9 cellular contexts compared by ENCODE assay signal in the genomic region with DNA sequence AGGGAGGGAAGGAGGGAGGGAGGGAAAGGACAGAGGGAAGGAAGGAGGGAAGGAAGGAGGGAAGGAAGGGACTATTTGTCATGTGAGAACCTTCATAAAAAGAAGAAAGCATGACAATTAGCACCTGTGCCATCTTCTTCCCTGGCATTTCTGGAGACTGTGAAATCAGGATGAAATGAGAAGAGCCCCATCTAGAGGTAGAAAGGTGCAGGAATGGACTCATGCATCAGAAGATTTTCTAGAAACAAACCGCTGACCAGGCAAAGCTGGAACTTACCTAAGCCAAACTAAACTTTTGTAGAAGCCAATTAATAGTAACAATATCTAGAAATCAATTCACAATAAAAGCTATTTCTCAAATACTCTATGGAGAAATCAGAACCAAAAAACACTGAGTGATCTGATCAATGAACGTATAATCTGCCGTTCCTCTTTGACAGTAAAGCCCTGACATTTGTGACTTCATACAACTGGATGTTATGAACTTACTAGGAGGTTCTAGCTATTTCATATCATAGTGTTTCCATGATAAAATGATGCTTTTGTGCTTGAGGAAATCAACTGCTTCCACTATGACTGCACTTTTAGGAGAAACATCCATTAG. TPM values are rescaled to one million over a fixed set of nuclear protein-coding genes. Genes with fewer than 3 reads are reported as not detected.
A peak's percentile ranks its signal among the peaks of the same experiment; 100 is the strongest.
DNase-seq lines count a peak whose midpoint lies in the region; ATAC-seq and TF ChIP-seq lines count a peak whose summit lies in the region.
"Had no signal": no experiment of that assay in that cellular context is flagged by ENCODE, and none has a peak within 500 bp of the region (broad histone marks: within the 10 kb centered on the region; RNA-seq: fewer than 3 reads in every experiment).

No MANE protein-coding gene starts in this region.

- no peaks in the 10 kb centered on the region for H3K27me3 Mint-ChIP-seq in activated naive CD4-positive, alpha-beta T cell treated with anti-CD3 and anti-CD28 coated beads for 36 hours (ENCODE audit: low read depth)
- H3K27me3 Mint-ChIP-seq: activated naive CD8-positive, alpha-beta T cell treated with anti-CD3 and anti-CD28 coated beads, Interleukin-2, amount 10 ng/mL, durations not matched to agents 7 days and 5 days had no signal

- H3K27ac Mint-ChIP-seq in activated naive CD4-positive, alpha-beta T cell treated with anti-CD3 and anti-CD28 coated beads for 36 hours, result no peak overlapping the region
- H3K27ac Mint-ChIP-seq: activated naive CD8-positive, alpha-beta T cell treated with anti-CD3 and anti-CD28 coated beads, Interleukin-2, amount 10 ng/mL, durations not matched to agents 7 days and 5 days had no signal

- TF ChIP-seq CTCF in VCaP (conservative IDR thresholded peaks at IDR 0.05) (peak; percentile 90), heart left ventricle (IDR thresholded peaks at IDR 0.05) (peak; percentile 48 to 79 (median 70))

- H3K36me3 ChIP-seq in heart left ventricle, result no peaks in the 10 kb centered on the region

- H3K27me3 ChIP-seq in heart left ventricle, result no peaks in the 10 kb centered on the region

- CTCF ChIA-PET in activated naive CD4-positive, alpha-beta T cell treated with anti-CD3 and anti-CD28 coated beads for 36 hours (lab: Charles Lee), result interaction anchor here (0.6 to 1.9 kb wide), 12 partner anchors 13 to 477 kb away, joined by 3 to 14 read pairs (median 3); no protein-coding TSS in a partner anchor

- H3K4me3 Mint-ChIP-seq in activated naive CD4-positive, alpha-beta T cell treated with anti-CD3 and anti-CD28 coated beads for 36 hours, result no peak overlapping the region
- H3K4me3 Mint-ChIP-seq: activated naive CD8-positive, alpha-beta T cell treated with anti-CD3 and anti-CD28 coated beads, Interleukin-2, amount 10 ng/mL, durations not matched to agents 7 days and 5 days had no signal

- no peaks in the 10 kb centered on the region for H3K9me3 ChIP-seq in heart left ventricle

- 54 to 67% (median 65%) methylated on average over 3 of the region's 3 CpGs for WGBS in heart left ventricle, 4 donors

- TF ChIP-seq POLR2A in heart left ventricle (IDR thresholded peaks at IDR 0.05), result no peak

- peak; percentile 23 for DNase-seq in activated naive CD4-positive, alpha-beta T cell treated with anti-CD3 and anti-CD28 coated beads for 36 hours
- no peak for DNase-seq in activated naive CD4-positive, alpha-beta T cell (lab: John Stamatoyannopoulos, UW)
- DNase-seq in NCI-H1417 (lab: John Stamatoyannopoulos, UW) (peak; percentile 58 to 87 (median 59)), heart left ventricle (no peak), sciatic nerve (ENCODE audit: low spot score) (no peak)
- DNase-seq: activated naive CD8-positive, alpha-beta T cell treated with anti-CD3 and anti-CD28 coated beads, Interleukin-2, amount 10 ng/mL, durations not matched to agents 7 days and 5 days had no signal

- H3K4me3 ChIP-seq in heart left ventricle, result no peak overlapping the region

- H3K9me3 Mint-ChIP-seq in activated naive CD4-positive, alpha-beta T cell treated with anti-CD3 and anti-CD28 coated beads for 36 hours, result no peaks in the 10 kb centered on the region
- H3K9me3 Mint-ChIP-seq: activated naive CD8-positive, alpha-beta T cell treated with anti-CD3 and anti-CD28 coated beads, Interleukin-2, amount 10 ng/mL, durations not matched to agents 7 days and 5 days had no signal

- H3K27ac ChIP-seq in VCaP (no peak overlapping the region), heart left ventricle (no peak overlapping the region)

- no peaks in the 10 kb centered on the region for H3K36me3 Mint-ChIP-seq in activated naive CD4-positive, alpha-beta T cell treated with anti-CD3 and anti-CD28 coated beads for 36 hours (ENCODE audit: low read depth)

- peaks cover 3% of the 10 kb centered on the region for H3K4me1 Mint-ChIP-seq in activated naive CD4-positive, alpha-beta T cell treated with anti-CD3 and anti-CD28 coated beads for 36 hours (ENCODE audit: low read depth)

- intact Hi-C loops in activated naive CD4-positive, alpha-beta T cell treated with anti-CD3 and anti-CD28 coated beads for 36 hours (cut with micrococcal nuclease), result loop anchor here (1.0 kb wide), 2 partner anchors 122 to 477 kb away; no protein-coding TSS in a partner anchor
- intact Hi-C loops in heart left ventricle (cut with DNase I), result loop anchor here (1.0 to 10.0 kb wide), 17 partner anchors 93 to 483 kb away; a partner anchor contains a TSS
- intact Hi-C loops in sciatic nerve (cut with DNase I), result no loop called here

- peaks cover 0 to 14% (median 1%) of the 10 kb centered on the region in 12 donors for H3K4me1 ChIP-seq in heart left ventricle

- ATAC-seq in heart left ventricle (peak; percentile 48 to 65 (median 62)), sciatic nerve (peak; percentile 52), HG02973 (IDR thresholded peaks at IDR 0.05; ENCODE audit: unreplicated experiment) (no peak), GM18870 (IDR thresholded peaks at IDR 0.05; ENCODE audit: unreplicated experiment) (no peak)

RNA-seq across cellular contexts. Expression of a gene that starts 24.4 kb away (rescaled TPM):
- total RNA-seq in activated naive CD4-positive, alpha-beta T cell treated with anti-CD3 and anti-CD28 coated beads for 36 hours, result 10 to 100 TPM; 19.0 to 20.7 TPM
- total RNA-seq in heart left ventricle, result 10 to 100 TPM in 1 of 9 donors, 1 to 10 TPM in 8; 2.9 to 14.1 (median 6.4) TPM
- 1 to 10 TPM; 1.0 to 3.1 TPM for polyA plus RNA-seq in heart left ventricle
- 5.8 TPM for total RNA-seq in sciatic nerve

Comparison
In these comparisons a context has a peak if more than half of its experiments do, and no peak if none do; other contexts are left out.
1. DNase-seq: peak in activated naive CD4-positive, alpha-beta T cell treated with anti-CD3 and anti-CD28 coated beads for 36 hours (single experiment) and NCI-H1417 (3 of 3); none in activated naive CD4-positive, alpha-beta T cell (0 of 4), heart left ventricle (0 of 5) and sciatic nerve (single experiment).
2. ATAC-seq: peak in heart left ventricle (4 of 4) and sciatic nerve (single experiment); none in HG02973 (single experiment) and GM18870 (single experiment).